ENCODE assay signal across 23 cellular contexts in genomic region chr3:38170722-38171121, GRCh38.
"Had no signal": no experiment of that assay in that cellular context is flagged by ENCODE, and none has a peak within 500 bp of the region (broad histone marks: within the 10 kb centered on the region; RNA-seq: fewer than 3 reads in every experiment).

No MANE protein-coding gene starts in this region.

- H3K4me3 ChIP-seq: adrenal gland, body of pancreas, heart right ventricle, lower lobe of right lung, tibial nerve, vagina had no signal

- H3K27me3 ChIP-seq: adrenal gland, body of pancreas, heart right ventricle, neutrophil, tibial nerve, vagina had no signal

- H3K36me3 ChIP-seq: adrenal gland, heart right ventricle, lower lobe of right lung, neutrophil, tibial nerve, vagina had no signal

- H3K9me3 ChIP-seq: adrenal gland, body of pancreas, heart right ventricle, lower lobe of right lung, neutrophil, tibial nerve, vagina had no signal

- H3K9me3 Mint-ChIP-seq: activated CD4-positive, alpha-beta memory T cell treated with anti-CD3 and anti-CD28 coated beads for 36 hours; activated naive CD4-positive, alpha-beta T cell treated with anti-CD3 and anti-CD28 coated beads, Interleukin-2, amount 50 U/mL, for 24 hours; dendritic cell treated with granulocyte-macrophage colony-stimulating factor and Interleukin-4, amounts not matched to agents 40 ng/mL and 50 ng/mL, for 4 days; effector memory CD8-positive, alpha-beta T cell; mesothelial cell of epicardium; naive B cell; T-cell had no signal

- H3K4me3 Mint-ChIP-seq: activated CD4-positive, alpha-beta memory T cell treated with anti-CD3 and anti-CD28 coated beads for 36 hours; activated CD4-positive, alpha-beta T cell treated with anti-CD3 and anti-CD28 coated beads for 36 hours; activated CD8-positive, alpha-beta memory T cell treated with anti-CD3 and anti-CD28 coated beads, Interleukin-2, amount 10 ng/mL, durations not matched to agents 7 days and 5 days; activated naive CD4-positive, alpha-beta T cell treated with anti-CD3 and anti-CD28 coated beads, Interleukin-2, amount 50 U/mL, for 24 hours; dendritic cell treated with granulocyte-macrophage colony-stimulating factor and Interleukin-4, amounts not matched to agents 40 ng/mL and 50 ng/mL, for 4 days; effector memory CD8-positive, alpha-beta T cell; mesothelial cell of epicardium; T-cell had no signal

- DNase-seq: activated CD4-positive, alpha-beta memory T cell treated with anti-CD3 and anti-CD28 coated beads for 36 hours; activated CD4-positive, alpha-beta T cell treated with anti-CD3 and anti-CD28 coated beads for 36 hours; activated CD8-positive, alpha-beta memory T cell treated with anti-CD3 and anti-CD28 coated beads, Interleukin-2, amount 10 ng/mL, durations not matched to agents 7 days and 5 days; activated T-cell treated with anti-CD3 and anti-CD28 coated beads, Interleukin-2, amount 50 U/mL, for 1 hour; adrenal gland; body of pancreas; effector memory CD8-positive, alpha-beta T cell; heart right ventricle; left colon; lower lobe of right lung; naive B cell; posterior cingulate gyrus; retina; stimulated activated CD4-positive, alpha-beta T cell treated with anti-CD3 and anti-CD28 coated beads, Interleukin-4, amount 100 ng/mL, for 1 hour; stimulated activated naive CD4-positive, alpha-beta T cell treated with Interleukin-2 at 50 U/mL for 16 hours; substantia nigra; T-cell had no signal

- H3K27me3 Mint-ChIP-seq: activated CD4-positive, alpha-beta memory T cell treated with anti-CD3 and anti-CD28 coated beads for 36 hours; activated CD4-positive, alpha-beta T cell treated with anti-CD3 and anti-CD28 coated beads for 36 hours; activated CD8-positive, alpha-beta memory T cell treated with anti-CD3 and anti-CD28 coated beads, Interleukin-2, amount 10 ng/mL, durations not matched to agents 7 days and 5 days; activated naive CD4-positive, alpha-beta T cell treated with anti-CD3 and anti-CD28 coated beads, Interleukin-2, amount 50 U/mL, for 24 hours; dendritic cell treated with granulocyte-macrophage colony-stimulating factor and Interleukin-4, amounts not matched to agents 40 ng/mL and 50 ng/mL, for 4 days; effector memory CD8-positive, alpha-beta T cell; naive B cell; T-cell had no signal

- ATAC-seq: activated CD4-positive, alpha-beta T cell treated with anti-CD3 and anti-CD28 coated beads for 36 hours; activated CD8-positive, alpha-beta memory T cell treated with anti-CD3 and anti-CD28 coated beads, Interleukin-2, amount 10 ng/mL, durations not matched to agents 7 days and 5 days; body of pancreas; effector memory CD8-positive, alpha-beta T cell; heart right ventricle; left colon; lower lobe of right lung; T-cell had no signal

- H3K36me3 Mint-ChIP-seq: mesothelial cell of epicardium, naive B cell had no signal

- H3K27ac ChIP-seq: adrenal gland, body of pancreas, heart right ventricle, lower lobe of right lung, neutrophil, tibial nerve, vagina had no signal

- H3K27ac Mint-ChIP-seq: activated CD4-positive, alpha-beta memory T cell treated with anti-CD3 and anti-CD28 coated beads for 36 hours; activated CD4-positive, alpha-beta T cell treated with anti-CD3 and anti-CD28 coated beads for 36 hours; activated CD8-positive, alpha-beta memory T cell treated with anti-CD3 and anti-CD28 coated beads, Interleukin-2, amount 10 ng/mL, durations not matched to agents 7 days and 5 days; activated naive CD4-positive, alpha-beta T cell treated with anti-CD3 and anti-CD28 coated beads, Interleukin-2, amount 50 U/mL, for 24 hours; dendritic cell treated with granulocyte-macrophage colony-stimulating factor and Interleukin-4, amounts not matched to agents 40 ng/mL and 50 ng/mL, for 4 days; mesothelial cell of epicardium; T-cell had no signal
